ENCODE assay signal across 11 cellular contexts in the genomic region with DNA sequence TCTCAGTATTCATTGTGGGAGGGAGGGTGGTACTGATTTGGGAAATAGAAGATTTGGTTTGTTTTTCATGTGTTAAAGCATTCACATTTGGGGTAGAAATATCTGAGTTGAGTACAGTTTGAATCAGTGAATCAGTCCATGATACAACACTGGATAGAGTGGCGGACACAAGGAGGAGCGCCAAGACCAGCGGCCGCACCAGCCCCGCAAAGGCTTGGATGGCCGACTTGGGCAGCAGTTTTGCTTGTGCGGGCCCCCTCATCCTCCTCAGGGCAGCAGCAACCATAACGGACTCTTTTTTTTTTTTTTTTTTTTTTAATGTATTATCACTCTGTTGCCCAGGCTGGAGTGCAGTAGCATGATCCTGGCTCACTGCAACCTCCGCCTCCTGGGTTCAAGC.
"Had no signal": no experiment of that assay in that cellular context is flagged by ENCODE, and none has a peak within 500 bp of the region (broad histone marks: within the 10 kb centered on the region; RNA-seq: fewer than 3 reads in every experiment).

No MANE protein-coding gene starts in this region.

- H3K36me3 ChIP-seq: HAP-1 had no signal

- H3K9me3 ChIP-seq: HAP-1 had no signal

- H2AFZ ChIP-seq: GM23248, GM23338 had no signal

- FAIRE-seq: H1, H54 had no signal

- H3K4me2 ChIP-seq: GM23338 had no signal

- H3K27ac ChIP-seq: GM23248 had no signal

- ATAC-seq: GM23338, HCT116 had no signal

- H3K4me3 ChIP-seq: GM23248, GM23338, HAP-1 had no signal

- H3K9ac ChIP-seq: GM23248 had no signal

- DNase-seq: GM23248, GOT3, H7, H9, HCEC 1CT, HFFc6 had no signal

- H3K4me1 ChIP-seq: HAP-1 had no signal
